7 cellular contexts compared by ENCODE assay signal in genomic region chr14:103793192-103793591, GRCh38. TPM values are rescaled to one million over a fixed set of nuclear protein-coding genes. Genes with fewer than 3 reads are reported as not detected.
A peak's percentile ranks its signal among the peaks of the same experiment; 100 is the strongest.
DNase-seq lines count a peak whose midpoint lies in the region; ATAC-seq and TF ChIP-seq lines count a peak whose summit lies in the region.
"Not testable (repeated sequence)": the region's sequence is repeated elsewhere in the genome, so short reads cannot be mapped to it uniquely, and the experiment has no call there.

No MANE protein-coding gene starts in this region.

- TF ChIP-seq CTCF in DND-41 (IDR thresholded peaks at IDR 0.05; ENCODE audit: borderline replicate concordance, extremely low read depth, low read length, poor library complexity, severe bottlenecking) (peak; percentile 59), HCT116 (IDR thresholded peaks at IDR 0.05 in 2 of 3, conservative IDR thresholded peaks at IDR 0.05 in 1 of 3; ENCODE audit: borderline replicate concordance in 1 of 3, insufficient read depth in 1 of 3, low read depth in 2 of 3, low read length in 2 of 3) (0 out of 6 replicates have a peak, but pooled peaks of 1 of the 3 experiments have one; percentile 11), astrocyte of the spinal cord (IDR thresholded peaks at IDR 0.05; ENCODE audit: low read depth, low read length) (peak; percentile 32), fibroblast of pulmonary artery (IDR thresholded peaks at IDR 0.05; ENCODE audit: low read length, missing control alignments) (peak; percentile 21), neural progenitor cell (IDR thresholded peaks at IDR 0.05) (peak; percentile 40)

- peak; percentile 31 for DNase-seq in DND-41
- not testable (repeated sequence) for DNase-seq in HCT116 (ENCODE audit: low read depth, low spot score); astrocyte of the spinal cord (ENCODE audit: low read depth, low spot score); fibroblast of pulmonary artery (ENCODE audit: low read depth)
- peak; percentile 63 to 81 for DNase-seq in NCI-H524 (lab: John Stamatoyannopoulos, UW)
- peak; percentile 30 for DNase-seq in SK-MEL-5 (ENCODE audit: low read depth, low spot score)
- DNase-seq in neural progenitor cell (ENCODE audit: low spot score) = peak; percentile 21

- H3K9me3 ChIP-seq in DND-41 (ENCODE audit: insufficient read depth, low read length, severe bottlenecking); HCT116 (ENCODE audit: control insufficient read depth in 1 of 2, insufficient read depth in 1 of 2, low read depth in 1 of 2, low read length in 2 of 2); neural progenitor cell (ENCODE audit: low read depth): not testable (repeated sequence)

- H3K36me3 ChIP-seq in DND-41 (ENCODE audit: insufficient read depth, low read length); HCT116 (ENCODE audit: control insufficient read depth in 1 of 2, insufficient read depth in 2 of 2, low read length in 2 of 2); neural progenitor cell: not testable (repeated sequence)

- not testable (repeated sequence) for H3K9me2 ChIP-seq in HCT116 (ENCODE audit: insufficient read depth)

- not testable (repeated sequence) for BruUV-seq in HCT116 (replicated peaks; lab: Mats Ljungman, UMichigan)

- H4K20me1 ChIP-seq in DND-41 (ENCODE audit: insufficient read depth, low read length); HCT116 (ENCODE audit: insufficient read depth); neural progenitor cell (ENCODE audit: low read depth): not testable (repeated sequence)

- not testable (repeated sequence) for H3K27ac ChIP-seq in DND-41 (ENCODE audit: low read length); HCT116 (ENCODE audit: low read depth, low read length); neural progenitor cell

- not testable (repeated sequence) for H3K4me3 Mint-ChIP-seq in neural progenitor cell

- H3K27ac Mint-ChIP-seq in neural progenitor cell = not testable (repeated sequence)

- CTCF ChIA-PET in HCT116 (lab: Charles Lee) = interaction anchor here (1.4 kb wide), 1 partner anchor 16 kb away, joined by 3 read pairs; no protein-coding TSS in a partner anchor

- H3K4me3 ChIP-seq in DND-41 (ENCODE audit: low read depth in 1 of 2, low read length in 2 of 2); HCT116 (replicated peaks in 1 of 2; ENCODE audit: low read depth in 1 of 2, low read length in 2 of 2); astrocyte of the spinal cord (ENCODE audit: low read depth, low read length); fibroblast of pulmonary artery (replicated peaks; ENCODE audit: low read depth, low read length); neural progenitor cell: not testable (repeated sequence)

- not testable (repeated sequence) for H3K27me3 Mint-ChIP-seq in neural progenitor cell (ENCODE audit: insufficient read depth, low read depth)

- H3K4me1 Mint-ChIP-seq in neural progenitor cell = not testable (repeated sequence)

- intact Hi-C loops in HCT116 (cut with micrococcal nuclease) = not testable (repeated sequence)

- H3K27me3 ChIP-seq in DND-41 (ENCODE audit: insufficient read depth, low read length, poor library complexity); HCT116 (ENCODE audit: insufficient read depth, low read length); neural progenitor cell: not testable (repeated sequence)

- in situ Hi-C loops in SK-MEL-5 (cut with HindIII; ENCODE audit: low pct_unique_long_range_greater_than_20kb, low sequenced_read_pairs); astrocyte of the spinal cord (cut with HindIII; ENCODE audit: low sequenced_read_pairs): not testable (repeated sequence)

- not testable (repeated sequence) for H3F3A ChIP-seq in neural progenitor cell (ENCODE audit: low read depth)

- not testable (repeated sequence) for H3K9me3 Mint-ChIP-seq in neural progenitor cell

- H3K79me2 ChIP-seq in DND-41 (ENCODE audit: insufficient read depth, low read length); HCT116 (ENCODE audit: insufficient read depth, low read length); neural progenitor cell (ENCODE audit: low read depth): not testable (repeated sequence)

- TF ChIP-seq POLR2A in HCT116 (IDR thresholded peaks at IDR 0.05; ENCODE audit: borderline replicate concordance, extremely low read depth, insufficient read depth, insufficient read length) = not testable (repeated sequence)

- TF ChIP-seq RAD21 in HCT116 (IDR thresholded peaks at IDR 0.05; ENCODE audit: low read depth) = peak; percentile 15; the same call in 1 of the 2 replicates

- not testable (repeated sequence) for H3K9ac ChIP-seq in DND-41 (ENCODE audit: low read depth, low read length); HCT116 (ENCODE audit: low read length); neural progenitor cell

- not testable (repeated sequence) for H2AFZ ChIP-seq in DND-41 (ENCODE audit: low read depth, low read length); HCT116 (ENCODE audit: low read depth, low read length, poor library complexity, severe bottlenecking); neural progenitor cell (replicated peaks)

- POLR2A ChIA-PET in HCT116 (lab: Charles Lee) = not testable (repeated sequence)

- RAD21 ChIA-PET in HCT116 (lab: Charles Lee; ENCODE audit: low non-redundant PET in 1 of 2, low total read pairs in 2 of 2, uncharacterized antibody in 2 of 2, unreplicated experiment in 2 of 2) = not testable (repeated sequence)

- H3K4me1 ChIP-seq in DND-41 (ENCODE audit: insufficient read depth, low read length); HCT116 (ENCODE audit: control insufficient read depth in 1 of 2, insufficient read depth in 2 of 2, low read length in 2 of 2); neural progenitor cell: not testable (repeated sequence)

- ATAC-seq in DND-41 (ENCODE audit: insufficient read depth, low read depth) = peak; percentile 40; the same call in 1 of the 3 replicates
- ATAC-seq in HCT116 = not testable (repeated sequence)

- H3K4me2 ChIP-seq in DND-41 (ENCODE audit: insufficient read depth, low read length); HCT116 (ENCODE audit: low read length); neural progenitor cell: not testable (repeated sequence)

- H3K36me3 Mint-ChIP-seq in neural progenitor cell = not testable (repeated sequence)

RNA-seq across cellular contexts. Expression of gene PPP1R13B, which starts 54.2 kb away (rescaled TPM):
- total RNA-seq in HCT116 (2021; ENCODE audit: unreplicated experiment) (17.8 TPM), neural progenitor cell (ENCODE audit: low replicate concordance) (2.4 and 2.5 TPM in 2 replicates)
- 8.8 and 9.1 TPM in 2 replicates for polyA plus RNA-seq in HCT116 (2012)
- total RNA-seq in SK-MEL-5 (2014; rRNA removed; shearing (Covaris generic)) = 3.2 and 6.2 TPM in 2 replicates
- 7.7 and 11.5 TPM in 2 replicates for polyA plus RNA-seq in SK-MEL-5 (2015; cell fraction: cytosol; rRNA removed)
- 26.9 and 38.7 TPM in 2 replicates for polyA plus RNA-seq in SK-MEL-5 (2015; cell fraction: nucleus; rRNA removed)
